ENCODE assay signal across 1 cellular context in the genomic region with DNA sequence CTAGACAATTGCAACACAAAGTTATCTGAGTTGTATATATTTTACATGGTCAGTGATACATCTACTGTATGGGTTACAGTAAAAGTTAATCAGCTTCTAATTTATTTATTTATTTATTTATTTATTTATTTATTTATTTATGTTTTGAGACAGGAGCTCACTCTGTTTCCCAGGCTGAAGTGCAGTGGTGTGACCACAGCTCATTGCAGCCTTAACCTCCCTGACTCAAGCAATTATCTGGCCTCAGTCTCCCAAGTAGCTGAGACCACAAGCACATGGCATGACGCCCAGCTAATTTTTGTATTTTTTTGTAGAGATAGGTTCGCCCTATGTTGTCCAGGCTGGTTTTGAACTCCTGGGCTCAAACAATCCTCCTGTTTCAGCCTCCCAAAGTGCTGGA.
TF ChIP-seq lines count a peak whose summit lies in the region.

No MANE protein-coding gene starts in this region.

TF ChIP-seq in HEK293, 187 proteins besides CTCF, POLR2A, EP300 and RAD21 (continued from another document and continues in another):
- TF ChIP-seq ZNF521 (tag by site-specific recombination; IDR thresholded peaks at IDR 0.05) (no peak), ZNF311 (tag by site-specific recombination; IDR thresholded peaks at IDR 0.05; ENCODE audit: borderline replicate concordance) (no peak), ZNF214 (tag by site-specific recombination; IDR thresholded peaks at IDR 0.05; ENCODE audit: borderline replicate concordance) (peak; percentile 51; the same call in 1 of the 2 replicates), ZNF670 (tag by site-specific recombination; IDR thresholded peaks at IDR 0.05; ENCODE audit: low read depth) (no peak), SALL2 (tag by site-specific recombination; IDR thresholded peaks at IDR 0.05; ENCODE audit: borderline replicate concordance) (no peak), GFI1B (tag by site-specific recombination; IDR thresholded peaks at IDR 0.05) (no peak), PRDM1 (tag by site-specific recombination; IDR thresholded peaks at IDR 0.05) (no peak), ZNF221 (tag by site-specific recombination; IDR thresholded peaks at IDR 0.05; ENCODE audit: borderline replicate concordance) (no peak), ZNF2 (tag by site-specific recombination; IDR thresholded peaks at IDR 0.05) (no peak), ZNF529 (tag by site-specific recombination; IDR thresholded peaks at IDR 0.05; ENCODE audit: insufficient replicate concordance) (no peak), YY1 (tag by site-specific recombination; IDR thresholded peaks at IDR 0.05) (no peak), SP2 (tag by site-specific recombination; IDR thresholded peaks at IDR 0.05) (no peak), HOXC10 (CRISPR knock-in tag; IDR thresholded peaks at IDR 0.05) (no peak), ZNF350 (tag by site-specific recombination; IDR thresholded peaks at IDR 0.05) (no peak), ZNF16 (tag by site-specific recombination; IDR thresholded peaks at IDR 0.05; ENCODE audit: low read depth) (no peak), REPIN1 (tag by site-specific recombination; IDR thresholded peaks at IDR 0.05; ENCODE audit: low read depth) (no peak), ZEB2 (tag by site-specific recombination; IDR thresholded peaks at IDR 0.05) (no peak), ZNF514 (tag by site-specific recombination; IDR thresholded peaks at IDR 0.05) (0 out of 2 replicates have a peak, but pooled peaks have one; percentile 63), TCF7L2 (IDR thresholded peaks at IDR 0.05; ENCODE audit: borderline replicate concordance, low read depth, low read length) (no peak), ZNF626 (tag by site-specific recombination; IDR thresholded peaks at IDR 0.05) (no peak), GLI4 (tag by site-specific recombination; IDR thresholded peaks at IDR 0.05) (no peak), KLF16 (tag by site-specific recombination; IDR thresholded peaks at IDR 0.05) (no peak), ZNF48 (tag by site-specific recombination; IDR thresholded peaks at IDR 0.05) (no peak), ZNF391 (tag by site-specific recombination; IDR thresholded peaks at IDR 0.05; ENCODE audit: borderline replicate concordance, low read depth) (no peak), ZNF292 (tag by site-specific recombination; IDR thresholded peaks at IDR 0.05; ENCODE audit: borderline replicate concordance, low read depth) (0 out of 2 replicates have a peak, but pooled peaks have one; percentile 50), KLF7 (tag by site-specific recombination; IDR thresholded peaks at IDR 0.05; ENCODE audit: borderline replicate concordance) (no peak), ZNF561 (tag by site-specific recombination; IDR thresholded peaks at IDR 0.05; ENCODE audit: borderline replicate concordance) (no peak), ZNF169 (tag by site-specific recombination; IDR thresholded peaks at IDR 0.05) (no peak), ZNF768 (tag by site-specific recombination; IDR thresholded peaks at IDR 0.05) (no peak), BCL11A (tag by site-specific recombination; IDR thresholded peaks at IDR 0.05; ENCODE audit: low read depth) (no peak), ZNF133 (tag by site-specific recombination; IDR thresholded peaks at IDR 0.05) (no peak), ZBTB20 (tag by site-specific recombination; IDR thresholded peaks at IDR 0.05) (no peak)
- TF ChIP-seq, protein P1, sequence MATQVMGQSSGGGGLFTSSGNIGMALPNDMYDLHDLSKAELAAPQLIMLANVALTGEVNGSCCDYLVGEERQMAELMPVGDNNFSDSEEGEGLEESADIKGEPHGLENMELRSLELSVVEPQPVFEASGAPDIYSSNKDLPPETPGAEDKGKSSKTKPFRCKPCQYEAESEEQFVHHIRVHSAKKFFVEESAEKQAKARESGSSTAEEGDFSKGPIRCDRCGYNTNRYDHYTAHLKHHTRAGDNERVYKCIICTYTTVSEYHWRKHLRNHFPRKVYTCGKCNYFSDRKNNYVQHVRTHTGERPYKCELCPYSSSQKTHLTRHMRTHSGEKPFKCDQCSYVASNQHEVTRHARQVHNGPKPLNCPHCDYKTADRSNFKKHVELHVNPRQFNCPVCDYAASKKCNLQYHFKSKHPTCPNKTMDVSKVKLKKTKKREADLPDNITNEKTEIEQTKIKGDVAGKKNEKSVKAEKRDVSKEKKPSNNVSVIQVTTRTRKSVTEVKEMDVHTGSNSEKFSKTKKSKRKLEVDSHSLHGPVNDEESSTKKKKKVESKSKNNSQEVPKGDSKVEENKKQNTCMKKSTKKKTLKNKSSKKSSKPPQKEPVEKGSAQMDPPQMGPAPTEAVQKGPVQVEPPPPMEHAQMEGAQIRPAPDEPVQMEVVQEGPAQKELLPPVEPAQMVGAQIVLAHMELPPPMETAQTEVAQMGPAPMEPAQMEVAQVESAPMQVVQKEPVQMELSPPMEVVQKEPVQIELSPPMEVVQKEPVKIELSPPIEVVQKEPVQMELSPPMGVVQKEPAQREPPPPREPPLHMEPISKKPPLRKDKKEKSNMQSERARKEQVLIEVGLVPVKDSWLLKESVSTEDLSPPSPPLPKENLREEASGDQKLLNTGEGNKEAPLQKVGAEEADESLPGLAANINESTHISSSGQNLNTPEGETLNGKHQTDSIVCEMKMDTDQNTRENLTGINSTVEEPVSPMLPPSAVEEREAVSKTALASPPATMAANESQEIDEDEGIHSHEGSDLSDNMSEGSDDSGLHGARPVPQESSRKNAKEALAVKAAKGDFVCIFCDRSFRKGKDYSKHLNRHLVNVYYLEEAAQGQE (tag by site-specific recombination; IDR thresholded peaks at IDR 0.05): peak; percentile 77
- TF ChIP-seq, protein P2, sequence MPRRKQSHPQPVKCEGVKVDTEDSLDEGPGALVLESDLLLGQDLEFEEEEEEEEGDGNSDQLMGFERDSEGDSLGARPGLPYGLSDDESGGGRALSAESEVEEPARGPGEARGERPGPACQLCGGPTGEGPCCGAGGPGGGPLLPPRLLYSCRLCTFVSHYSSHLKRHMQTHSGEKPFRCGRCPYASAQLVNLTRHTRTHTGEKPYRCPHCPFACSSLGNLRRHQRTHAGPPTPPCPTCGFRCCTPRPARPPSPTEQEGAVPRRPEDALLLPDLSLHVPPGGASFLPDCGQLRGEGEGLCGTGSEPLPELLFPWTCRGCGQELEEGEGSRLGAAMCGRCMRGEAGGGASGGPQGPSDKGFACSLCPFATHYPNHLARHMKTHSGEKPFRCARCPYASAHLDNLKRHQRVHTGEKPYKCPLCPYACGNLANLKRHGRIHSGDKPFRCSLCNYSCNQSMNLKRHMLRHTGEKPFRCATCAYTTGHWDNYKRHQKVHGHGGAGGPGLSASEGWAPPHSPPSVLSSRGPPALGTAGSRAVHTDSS (tag by site-specific recombination; IDR thresholded peaks at IDR 0.05): no peak
- TF ChIP-seq, protein P3, sequence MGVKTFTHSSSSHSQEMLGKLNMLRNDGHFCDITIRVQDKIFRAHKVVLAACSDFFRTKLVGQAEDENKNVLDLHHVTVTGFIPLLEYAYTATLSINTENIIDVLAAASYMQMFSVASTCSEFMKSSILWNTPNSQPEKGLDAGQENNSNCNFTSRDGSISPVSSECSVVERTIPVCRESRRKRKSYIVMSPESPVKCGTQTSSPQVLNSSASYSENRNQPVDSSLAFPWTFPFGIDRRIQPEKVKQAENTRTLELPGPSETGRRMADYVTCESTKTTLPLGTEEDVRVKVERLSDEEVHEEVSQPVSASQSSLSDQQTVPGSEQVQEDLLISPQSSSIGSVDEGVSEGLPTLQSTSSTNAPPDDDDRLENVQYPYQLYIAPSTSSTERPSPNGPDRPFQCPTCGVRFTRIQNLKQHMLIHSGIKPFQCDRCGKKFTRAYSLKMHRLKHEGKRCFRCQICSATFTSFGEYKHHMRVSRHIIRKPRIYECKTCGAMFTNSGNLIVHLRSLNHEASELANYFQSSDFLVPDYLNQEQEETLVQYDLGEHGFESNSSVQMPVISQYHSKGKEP (tag by site-specific recombination; IDR thresholded peaks at IDR 0.05): no peak
- TF ChIP-seq, protein P4, sequence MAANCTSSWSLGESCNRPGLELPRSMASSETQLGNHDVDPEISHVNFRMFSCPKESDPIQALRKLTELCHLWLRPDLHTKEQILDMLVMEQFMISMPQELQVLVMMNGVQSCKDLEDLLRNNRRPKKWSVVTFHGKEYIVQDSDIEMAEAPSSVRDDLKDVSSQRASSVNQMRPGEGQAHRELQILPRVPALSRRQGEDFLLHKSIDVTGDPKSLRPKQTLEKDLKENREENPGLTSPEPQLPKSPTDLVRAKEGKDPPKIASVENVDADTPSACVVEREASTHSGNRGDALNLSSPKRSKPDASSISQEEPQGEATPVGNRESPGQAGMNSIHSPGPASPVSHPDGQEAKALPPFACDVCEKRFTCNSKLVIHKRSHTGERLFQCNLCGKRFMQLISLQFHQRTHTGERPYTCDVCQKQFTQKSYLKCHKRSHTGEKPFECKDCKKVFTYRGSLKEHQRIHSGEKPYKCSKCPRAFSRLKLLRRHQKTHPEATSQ (tag by site-specific recombination; IDR thresholded peaks at IDR 0.05): no peak
- TF ChIP-seq, protein P5, sequence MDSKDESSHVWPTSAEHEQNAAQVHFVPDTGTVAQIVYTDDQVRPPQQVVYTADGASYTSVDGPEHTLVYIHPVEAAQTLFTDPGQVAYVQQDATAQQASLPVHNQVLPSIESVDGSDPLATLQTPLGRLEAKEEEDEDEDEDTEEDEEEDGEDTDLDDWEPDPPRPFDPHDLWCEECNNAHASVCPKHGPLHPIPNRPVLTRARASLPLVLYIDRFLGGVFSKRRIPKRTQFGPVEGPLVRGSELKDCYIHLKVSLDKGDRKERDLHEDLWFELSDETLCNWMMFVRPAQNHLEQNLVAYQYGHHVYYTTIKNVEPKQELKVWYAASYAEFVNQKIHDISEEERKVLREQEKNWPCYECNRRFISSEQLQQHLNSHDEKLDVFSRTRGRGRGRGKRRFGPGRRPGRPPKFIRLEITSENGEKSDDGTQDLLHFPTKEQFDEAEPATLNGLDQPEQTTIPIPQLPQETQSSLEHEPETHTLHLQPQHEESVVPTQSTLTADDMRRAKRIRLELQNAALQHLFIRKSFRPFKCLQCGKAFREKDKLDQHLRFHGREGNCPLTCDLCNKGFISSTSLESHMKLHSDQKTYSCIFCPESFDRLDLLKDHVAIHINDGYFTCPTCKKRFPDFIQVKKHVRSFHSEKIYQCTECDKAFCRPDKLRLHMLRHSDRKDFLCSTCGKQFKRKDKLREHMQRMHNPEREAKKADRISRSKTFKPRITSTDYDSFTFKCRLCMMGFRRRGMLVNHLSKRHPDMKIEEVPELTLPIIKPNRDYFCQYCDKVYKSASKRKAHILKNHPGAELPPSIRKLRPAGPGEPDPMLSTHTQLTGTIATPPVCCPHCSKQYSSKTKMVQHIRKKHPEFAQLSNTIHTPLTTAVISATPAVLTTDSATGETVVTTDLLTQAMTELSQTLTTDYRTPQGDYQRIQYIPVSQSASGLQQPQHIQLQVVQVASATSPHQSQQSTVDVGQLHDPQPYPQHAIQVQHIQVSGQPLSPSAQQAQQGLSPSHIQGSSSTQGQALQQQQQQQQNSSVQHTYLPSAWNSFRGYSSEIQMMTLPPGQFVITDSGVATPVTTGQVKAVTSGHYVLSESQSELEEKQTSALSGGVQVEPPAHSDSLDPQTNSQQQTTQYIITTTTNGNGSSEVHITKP (tag by site-specific recombination; IDR thresholded peaks at IDR 0.05): no peak
- TF ChIP-seq, protein P6, sequence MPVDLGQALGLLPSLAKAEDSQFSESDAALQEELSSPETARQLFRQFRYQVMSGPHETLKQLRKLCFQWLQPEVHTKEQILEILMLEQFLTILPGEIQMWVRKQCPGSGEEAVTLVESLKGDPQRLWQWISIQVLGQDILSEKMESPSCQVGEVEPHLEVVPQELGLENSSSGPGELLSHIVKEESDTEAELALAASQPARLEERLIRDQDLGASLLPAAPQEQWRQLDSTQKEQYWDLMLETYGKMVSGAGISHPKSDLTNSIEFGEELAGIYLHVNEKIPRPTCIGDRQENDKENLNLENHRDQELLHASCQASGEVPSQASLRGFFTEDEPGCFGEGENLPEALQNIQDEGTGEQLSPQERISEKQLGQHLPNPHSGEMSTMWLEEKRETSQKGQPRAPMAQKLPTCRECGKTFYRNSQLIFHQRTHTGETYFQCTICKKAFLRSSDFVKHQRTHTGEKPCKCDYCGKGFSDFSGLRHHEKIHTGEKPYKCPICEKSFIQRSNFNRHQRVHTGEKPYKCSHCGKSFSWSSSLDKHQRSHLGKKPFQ (tag by site-specific recombination; IDR thresholded peaks at IDR 0.05): no peak
- TF ChIP-seq, protein P7, sequence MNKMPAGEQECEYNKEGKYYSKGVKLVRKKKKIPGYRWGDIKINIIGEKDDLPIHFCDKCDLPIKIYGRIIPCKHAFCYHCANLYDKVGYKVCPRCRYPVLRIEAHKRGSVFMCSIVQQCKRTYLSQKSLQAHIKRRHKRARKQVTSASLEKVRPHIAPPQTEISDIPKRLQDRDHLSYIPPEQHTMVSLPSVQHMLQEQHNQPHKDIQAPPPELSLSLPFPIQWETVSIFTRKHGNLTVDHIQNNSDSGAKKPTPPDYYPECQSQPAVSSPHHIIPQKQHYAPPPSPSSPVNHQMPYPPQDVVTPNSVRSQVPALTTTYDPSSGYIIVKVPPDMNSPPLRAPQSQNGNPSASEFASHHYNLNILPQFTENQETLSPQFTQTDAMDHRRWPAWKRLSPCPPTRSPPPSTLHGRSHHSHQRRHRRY (tag by site-specific recombination; IDR thresholded peaks at IDR 0.05): no peak
- TF ChIP-seq, protein P8, sequence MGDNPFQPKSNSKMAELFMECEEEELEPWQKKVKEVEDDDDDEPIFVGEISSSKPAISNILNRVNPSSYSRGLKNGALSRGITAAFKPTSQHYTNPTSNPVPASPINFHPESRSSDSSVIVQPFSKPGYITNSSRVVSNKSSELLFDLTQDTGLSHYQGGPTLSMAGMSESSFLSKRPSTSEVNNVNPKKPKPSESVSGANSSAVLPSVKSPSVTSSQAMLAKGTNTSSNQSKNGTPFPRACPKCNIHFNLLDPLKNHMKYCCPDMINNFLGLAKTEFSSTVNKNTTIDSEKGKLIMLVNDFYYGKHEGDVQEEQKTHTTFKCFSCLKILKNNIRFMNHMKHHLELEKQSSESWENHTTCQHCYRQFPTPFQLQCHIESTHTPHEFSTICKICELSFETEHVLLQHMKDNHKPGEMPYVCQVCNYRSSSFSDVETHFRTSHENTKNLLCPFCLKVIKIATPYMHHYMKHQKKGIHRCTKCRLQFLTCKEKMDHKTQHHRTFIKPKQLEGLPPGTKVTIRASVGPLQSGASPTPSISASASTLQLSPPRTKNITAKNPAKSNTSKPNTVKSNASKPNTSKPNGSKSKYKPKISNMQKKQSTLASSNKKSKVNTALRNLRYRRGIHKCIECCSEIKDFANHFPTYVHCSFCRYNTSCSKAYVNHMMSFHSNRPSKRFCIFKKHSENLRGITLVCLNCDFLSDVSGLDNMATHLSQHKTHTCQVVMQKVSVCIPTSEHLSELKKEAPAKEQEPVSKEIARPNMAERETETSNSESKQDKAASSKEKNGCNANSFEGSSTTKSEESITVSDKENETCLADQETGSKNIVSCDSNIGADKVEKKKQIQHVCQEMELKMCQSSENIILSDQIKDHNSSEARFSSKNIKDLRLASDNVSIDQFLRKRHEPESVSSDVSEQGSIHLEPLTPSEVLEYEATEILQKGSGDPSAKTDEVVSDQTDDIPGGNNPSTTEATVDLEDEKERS (tag by site-specific recombination; IDR thresholded peaks at IDR 0.05): no peak
- TF ChIP-seq, protein P9, sequence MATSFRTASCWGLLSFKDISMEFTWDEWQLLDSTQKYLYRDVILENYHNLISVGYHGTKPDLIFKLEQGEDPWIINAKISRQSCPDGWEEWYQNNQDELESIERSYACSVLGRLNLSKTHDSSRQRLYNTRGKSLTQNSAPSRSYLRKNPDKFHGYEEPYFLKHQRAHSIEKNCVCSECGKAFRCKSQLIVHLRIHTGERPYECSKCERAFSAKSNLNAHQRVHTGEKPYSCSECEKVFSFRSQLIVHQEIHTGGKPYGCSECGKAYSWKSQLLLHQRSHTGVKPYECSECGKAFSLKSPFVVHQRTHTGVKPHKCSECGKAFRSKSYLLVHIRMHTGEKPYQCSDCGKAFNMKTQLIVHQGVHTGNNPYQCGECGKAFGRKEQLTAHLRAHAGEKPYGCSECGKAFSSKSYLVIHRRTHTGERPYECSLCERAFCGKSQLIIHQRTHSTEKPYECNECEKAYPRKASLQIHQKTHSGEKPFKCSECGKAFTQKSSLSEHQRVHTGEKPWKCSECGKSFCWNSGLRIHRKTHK (tag by site-specific recombination; IDR thresholded peaks at IDR 0.05): no peak
